18 cellular contexts compared by ENCODE assay signal in genomic region chr6:15986027-15986629, GRCh38.
"Had no signal": no experiment of that assay in that cellular context is flagged by ENCODE, and none has a peak within 500 bp of the region (broad histone marks: within the 10 kb centered on the region; RNA-seq: fewer than 3 reads in every experiment).

No MANE protein-coding gene starts in this region.

- H3K27me3 Mint-ChIP-seq: stimulated activated naive CD8-positive, alpha-beta T cell treated with anti-CD3 and anti-CD28 coated beads, Interleukin-15, amount 100 ng/mL, for 72 hours had no signal

- ATAC-seq: psoas muscle; right lobe of liver; stimulated activated naive B cell treated with anti-CD40 and anti-IgM and Interleukin-4, amounts not matched to agents 10 μg/mL and 1 μg/mL and 100 μg/mL, for 72 hours; stimulated activated naive CD8-positive, alpha-beta T cell treated with anti-CD3 and anti-CD28 coated beads, Interleukin-15, amount 100 ng/mL, for 72 hours had no signal

- DNase-seq: dermis blood vessel endothelial cell; erythroblast; foreskin melanocyte; head of caudate nucleus; mesendoderm; naive B cell; psoas muscle; retina; right lobe of liver; stimulated activated CD4-positive, alpha-beta T cell treated with anti-CD3 and anti-CD28 coated beads, Interleukin-4, amount 100 ng/mL, for 24 hours; stimulated activated naive B cell treated with anti-CD40 and anti-IgM and Interleukin-4, amounts not matched to agents 10 μg/mL and 1 μg/mL and 100 μg/mL, for 72 hours; stimulated activated naive CD8-positive, alpha-beta T cell treated with anti-CD3 and anti-CD28 coated beads, Interleukin-15, amount 100 ng/mL, for 72 hours; testis; upper lobe of right lung had no signal

- H3K9me3 Mint-ChIP-seq: naive B cell; nephron; stimulated activated naive CD8-positive, alpha-beta T cell treated with anti-CD3 and anti-CD28 coated beads, Interleukin-15, amount 100 ng/mL, for 72 hours had no signal

- H3K9me3 ChIP-seq: psoas muscle, right lobe of liver, testis, tibial nerve, upper lobe of right lung, vagina had no signal

- H3K36me3 ChIP-seq: right lobe of liver, tibial nerve, upper lobe of right lung, vagina had no signal

- H3K4me3 Mint-ChIP-seq: naive B cell; nephron; stimulated activated naive B cell treated with anti-CD40 and anti-IgM and Interleukin-4, amounts not matched to agents 10 μg/mL and 1 μg/mL and 100 μg/mL, for 72 hours; stimulated activated naive CD8-positive, alpha-beta T cell treated with anti-CD3 and anti-CD28 coated beads, Interleukin-15, amount 100 ng/mL, for 72 hours had no signal

- H3K4me1 Mint-ChIP-seq: nephron had no signal

- H3K27ac ChIP-seq: hepatocyte, psoas muscle, right lobe of liver, testis, tibial nerve, upper lobe of right lung, vagina had no signal

- H3K36me3 Mint-ChIP-seq: naive B cell; stimulated activated naive B cell treated with anti-CD40 and anti-IgM and Interleukin-4, amounts not matched to agents 10 μg/mL and 1 μg/mL and 100 μg/mL, for 72 hours had no signal

- H3K4me3 ChIP-seq: hepatocyte, psoas muscle, right lobe of liver, testis, tibial nerve, upper lobe of right lung, vagina had no signal

- H3K27ac Mint-ChIP-seq: naive B cell; nephron; stimulated activated naive B cell treated with anti-CD40 and anti-IgM and Interleukin-4, amounts not matched to agents 10 μg/mL and 1 μg/mL and 100 μg/mL, for 72 hours had no signal
